ENCODE assay signal across 35 cellular contexts in genomic region chr4:54933579-54933978, GRCh38.
"Had no signal": no experiment of that assay in that cellular context is flagged by ENCODE, and none has a peak within 500 bp of the region (broad histone marks: within the 10 kb centered on the region; RNA-seq: fewer than 3 reads in every experiment).

No MANE protein-coding gene starts in this region.

- H3K36me3 ChIP-seq: MG63 had no signal

- H3K27me3 ChIP-seq: MG63 had no signal

- DNase-seq: Karpas-422, Kasumi-1, MG63, MM.1S, MV-4-11, NCI-H1048, NCI-H1092, NCI-H1092 treated with DMSO at 0.1 percent for 48 hours, NCI-H1105, NCI-H1105 treated with DMSO at 0.1 percent for 48 hours, NCI-H1417, NCI-H1417 treated with DMSO at 0.1 percent for 48 hours, NCI-H1436, NCI-H1436 treated with DMSO at 0.1 percent for 48 hours, NCI-H146, NCI-H1694, NCI-H1694 treated with DMSO at 0.1 percent for 48 hours, NCI-H187, NCI-H187 treated with DMSO at 0.1 percent for 48 hours, NCI-H1930, NCI-H2029, NCI-H2029 treated with DMSO at 0.1 percent for 48 hours, NCI-H2081, NCI-H2081 treated with DMSO at 0.1 percent for 48 hours, NCI-H2107, NCI-H2171, NCI-H2171 treated with DMSO at 0.1 percent for 48 hours, NCI-H2227 treated with DMSO at 0.1 percent for 48 hours, NCI-H226, NCI-H345, NCI-H446, NCI-H446 treated with DMSO at 0.1 percent for 48 hours, NCI-H510A, NCI-H510A treated with DMSO at 0.1 percent for 48 hours, NCI-H524 had no signal

- H3K4me3 ChIP-seq: MG63 had no signal

- H3K9me3 ChIP-seq: MG63 had no signal
